Comparison of ENCODE assay signal across 8 cellular contexts in genomic region chr1:161046574-161047167, GRCh38. TPM values are rescaled to one million over a fixed set of nuclear protein-coding genes. Genes with fewer than 3 reads are reported as not detected.
DNase-seq lines count a peak whose midpoint lies in the region; ATAC-seq and TF ChIP-seq lines count a peak whose summit lies in the region.

No MANE protein-coding gene starts in this region.

- H3K4me3 ChIP-seq in BLaER1 treated with 17β-estradiol and CSF1 and Interleukin-3, amounts not matched to agents 10 nM and 100 nM: peak overlapping the region; percentile 67 to 95 (median 89)
- H3K4me3 ChIP-seq in KMS-11 (IDR thresholded peaks at IDR 0.05; ENCODE audit: insufficient read depth, low read depth, low read length) (peak overlapping the region; percentile 99), breast epithelium (peak overlapping the region; percentile 81 to 94 (median 92)), muscle layer of duodenum (ENCODE audit: low read depth in 1 of 2, low read length in 2 of 2) (peak overlapping the region; percentile 75 to 84)

- peak overlapping the region; percentile 90 to 98 (median 94) for H3K4me2 ChIP-seq in BLaER1 treated with 17β-estradiol and CSF1 and Interleukin-3, amounts not matched to agents 10 nM and 100 nM
- peak overlapping the region; percentile 63 for H3K4me2 ChIP-seq in KMS-11

- no peak for TF ChIP-seq POLR2A in breast epithelium (IDR thresholded peaks at IDR 0.05)

- H3K27ac ChIP-seq in BLaER1 treated with 17β-estradiol and CSF1 and Interleukin-3, amounts not matched to agents 10 nM and 100 nM: peak overlapping the region; percentile 92 to 99 (median 97)
- H3K27ac ChIP-seq in KMS-11 (peak overlapping the region; percentile 74), breast epithelium (peak overlapping the region; percentile 91 to 96), muscle layer of duodenum (ENCODE audit: low read length) (peak overlapping the region; percentile 99)

- peaks cover 59 to 67% (median 62%) of the 10 kb centered on the region in 11 experiments for H3K36me3 ChIP-seq in BLaER1 treated with 17β-estradiol and CSF1 and Interleukin-3, amounts not matched to agents 10 nM and 100 nM
- H3K36me3 ChIP-seq in KMS-11 (ENCODE audit: insufficient read depth) (peaks cover 9% of the 10 kb centered on the region; the same call in 1 of the 2 replicates), breast epithelium (no peaks in the 10 kb centered on the region), muscle layer of duodenum (ENCODE audit: control insufficient read depth in 1 of 2, insufficient read depth in 2 of 2, low read length in 2 of 2) (peaks cover 18 to 21% of the 10 kb centered on the region in 2 donors)

- peaks cover 38 to 77% (median 55%) of the 10 kb centered on the region in 10 experiments for H3K4me1 ChIP-seq in BLaER1 treated with 17β-estradiol and CSF1 and Interleukin-3, amounts not matched to agents 10 nM and 100 nM
- H3K4me1 ChIP-seq in KMS-11 (ENCODE audit: low read depth, poor library complexity, severe bottlenecking): peaks cover 29% of the 10 kb centered on the region
- no peaks in the 10 kb centered on the region for H3K4me1 ChIP-seq in breast epithelium
- peaks cover 4 to 6% of the 10 kb centered on the region in 2 donors for H3K4me1 ChIP-seq in muscle layer of duodenum (ENCODE audit: control insufficient read depth in 1 of 2, insufficient read depth in 2 of 2, low read length in 2 of 2)

- H2AFZ ChIP-seq in KMS-11 (ENCODE audit: low read depth): peak overlapping the region; percentile 65; the same call in 1 of the 2 replicates

- DNase-seq in breast epithelium (ENCODE audit: low spot score in 2 of 2) (no peak), epidermal melanocyte (ENCODE audit: insufficient read length, low spot score) (no peak), HPDE6-E6E7 (ENCODE audit: extremely low spot score) (no peak), NCI-H82 treated with DMSO at 0.1 percent for 48 hours (lab: John Stamatoyannopoulos, UW; ENCODE audit: unreplicated experiment) (no peak)

- intact Hi-C loops in breast epithelium (cut with DNase I; ENCODE audit: low total_unique reads): no loop called here

- ATAC-seq in GM19395 (IDR thresholded peaks at IDR 0.05; ENCODE audit: unreplicated experiment): peak; percentile 38

- H4K20me1 ChIP-seq in BLaER1 treated with 17β-estradiol and CSF1 and Interleukin-3, amounts not matched to agents 10 nM and 100 nM: peaks cover 0 to 10% (median 0%) of the 10 kb centered on the region in 11 experiments; a peak in 3 of 22 replicates
- no peaks in the 10 kb centered on the region for H4K20me1 ChIP-seq in KMS-11 (ENCODE audit: insufficient read depth)

- H3K9me3 ChIP-seq in BLaER1 treated with 17β-estradiol and CSF1 and Interleukin-3, amounts not matched to agents 10 nM and 100 nM (replicated peaks in 1 of 11): peaks cover 0 to 17% (median 0%) of the 10 kb centered on the region in 11 experiments; a peak in 3 of 22 replicates
- H3K9me3 ChIP-seq in breast epithelium: no peaks in the 10 kb centered on the region
- no peaks in the 10 kb centered on the region for H3K9me3 ChIP-seq in muscle layer of duodenum (ENCODE audit: control insufficient read depth in 1 of 2, low read length in 2 of 2)

- H3K27me3 ChIP-seq in BLaER1 treated with 17β-estradiol and CSF1 and Interleukin-3, amounts not matched to agents 10 nM and 100 nM: no peaks in the 10 kb centered on the region
- H3K27me3 ChIP-seq in KMS-11 (ENCODE audit: insufficient read depth, low read depth) (no peaks in the 10 kb centered on the region), breast epithelium (no peaks in the 10 kb centered on the region), muscle layer of duodenum (ENCODE audit: low read depth, low read length) (no peaks in the 10 kb centered on the region)

- H3K9ac ChIP-seq in BLaER1 treated with 17β-estradiol and CSF1 and Interleukin-3, amounts not matched to agents 10 nM and 100 nM: peak overlapping the region; percentile 92 to 97 (median 95); a peak in 21 of 22 replicates
- peak overlapping the region; percentile 70 for H3K9ac ChIP-seq in KMS-11

- peaks cover 25% of the 10 kb centered on the region for H3K79me2 ChIP-seq in KMS-11 (ENCODE audit: insufficient read depth, low read depth)

- no peak; the same call in 1 of the 2 replicates for TF ChIP-seq CTCF in KMS-11 (conservative IDR thresholded peaks at IDR 0.05; ENCODE audit: low read depth, low read length)
- no peak for TF ChIP-seq CTCF in breast epithelium (IDR thresholded peaks at IDR 0.05)

RNA-seq across cellular contexts. Expression of gene USF1, which starts 0.9 kb away (rescaled TPM):
- total RNA-seq in breast epithelium: 10 to 100 TPM; 64.5 to 70.8 (median 64.6) TPM

RNA-seq across cellular contexts. Expression of gene TSTD1, which starts 7.9 kb away (rescaled TPM):
- total RNA-seq in breast epithelium: 100 to 1,000 TPM in 2 of 3 donors, 10 to 100 TPM in 1; 57.3 to 217 (median 109) TPM

RNA-seq across cellular contexts. Expression of gene ARHGAP30, which starts 23.0 kb away (rescaled TPM):
- 10 to 100 TPM in 1 of 3 donors, 1 to 10 TPM in 2; 5.2 to 16.5 (median 7.9) TPM for total RNA-seq in breast epithelium

RNA-seq across cellular contexts. Expression of gene F11R, which starts 25.7 kb away (rescaled TPM):
- 10 to 100 TPM; 41.1 to 74.3 (median 48.8) TPM for total RNA-seq in breast epithelium

RNA-seq across cellular contexts. Expression of gene NECTIN4, which starts 42.7 kb away (rescaled TPM):
- total RNA-seq in breast epithelium: 10 to 100 TPM in 2 of 3 donors, not detected in 1; 28.5 to 56.3 TPM
